27 cellular contexts compared by ENCODE assay signal in the genomic region with DNA sequence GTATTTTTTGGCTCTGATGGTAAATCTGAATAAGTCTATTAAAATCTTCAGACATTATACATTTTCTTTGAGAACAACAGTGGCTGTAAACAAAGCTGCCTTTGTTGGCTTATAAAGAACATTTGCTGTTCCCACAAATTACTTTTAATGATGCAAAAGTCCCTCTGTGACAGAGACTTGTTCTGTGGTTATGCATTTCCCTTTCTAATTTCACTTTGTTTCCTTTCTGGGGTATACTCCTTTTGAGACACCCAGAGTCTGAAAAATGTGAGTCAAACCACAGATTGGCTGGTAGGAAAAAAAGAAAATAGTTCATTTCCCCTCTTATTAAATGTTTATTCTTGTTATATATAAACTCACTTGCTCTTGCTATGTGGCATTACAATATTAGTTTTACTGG.
"Had no signal": no experiment of that assay in that cellular context is flagged by ENCODE, and none has a peak within 500 bp of the region (broad histone marks: within the 10 kb centered on the region; RNA-seq: fewer than 3 reads in every experiment).

No MANE protein-coding gene starts in this region.

- H3K27me3 ChIP-seq: breast epithelium had no signal

- FAIRE-seq: K562 had no signal

- ATAC-seq: activated CD4-positive, alpha-beta T cell treated with anti-CD3 and anti-CD28 coated beads for 36 hours; activated T-helper 17 cell treated with anti-CD3 and anti-CD28 coated beads, Interleukin-2, amount 50 U/mL, for 72 hours; K562; T-cell had no signal

- H3K36me3 Mint-ChIP-seq: activated naive CD8-positive, alpha-beta T cell; T-cell had no signal

- H3K36me3 ChIP-seq: breast epithelium, WERI-Rb-1 had no signal

- H3K27me3 Mint-ChIP-seq: activated CD4-positive, alpha-beta memory T cell treated with anti-CD3 and anti-CD28 coated beads, Interleukin-2, amount 10 ng/mL, durations not matched to agents 7 days and 5 days; activated CD4-positive, alpha-beta T cell treated with anti-CD3 and anti-CD28 coated beads for 36 hours; activated naive CD8-positive, alpha-beta T cell; activated T-helper 17 cell treated with anti-CD3 and anti-CD28 coated beads, Interleukin-2, amount 50 U/mL, for 72 hours; T-cell had no signal

- H3K4me1 Mint-ChIP-seq: activated CD4-positive, alpha-beta memory T cell treated with anti-CD3 and anti-CD28 coated beads, Interleukin-2, amount 10 ng/mL, durations not matched to agents 7 days and 5 days; activated CD4-positive, alpha-beta T cell treated with anti-CD3 and anti-CD28 coated beads for 36 hours; activated T-helper 17 cell treated with anti-CD3 and anti-CD28 coated beads, Interleukin-2, amount 50 U/mL, for 72 hours had no signal

- H3K4me2 ChIP-seq: PC-9 had no signal

- H2AFZ ChIP-seq: PC-9 had no signal

- H3K4me3 Mint-ChIP-seq: activated CD4-positive, alpha-beta memory T cell treated with anti-CD3 and anti-CD28 coated beads, Interleukin-2, amount 10 ng/mL, durations not matched to agents 7 days and 5 days; activated CD4-positive, alpha-beta T cell treated with anti-CD3 and anti-CD28 coated beads for 36 hours; activated naive CD4-positive, alpha-beta T cell treated with anti-CD3 and anti-CD28 coated beads for 36 hours; activated naive CD8-positive, alpha-beta T cell; activated T-helper 17 cell treated with anti-CD3 and anti-CD28 coated beads, Interleukin-2, amount 50 U/mL, for 72 hours; T-cell had no signal

- H3K4me1 ChIP-seq: breast epithelium had no signal

- H3K4me3 ChIP-seq: breast epithelium, K562, PC-9, SK-N-MC had no signal

- DNase-seq: activated CD4-positive, alpha-beta memory T cell treated with anti-CD3 and anti-CD28 coated beads, Interleukin-2, amount 10 ng/mL, durations not matched to agents 7 days and 5 days; activated CD4-positive, alpha-beta T cell treated with anti-CD3 and anti-CD28 coated beads for 36 hours; activated CD4-positive, alpha-beta T cell treated with anti-CD3 and anti-CD28 coated beads, Interleukin-2, amount 50 U/mL, for 1 hour; activated gamma-delta T cell; activated naive CD4-positive, alpha-beta T cell treated with anti-CD3 and anti-CD28 coated beads for 36 hours; activated T-cell treated with anti-CD3 and anti-CD28 coated beads for 4 hours; activated T-cell treated with anti-CD3 and anti-CD28 coated beads, Interleukin-2, amount 50 U/mL, for 48 hours; amygdala; caudate nucleus; Karpas-422; NCI-H1092 treated with DMSO at 0.1 percent for 48 hours; NCI-H1417 treated with DMSO at 0.1 percent for 48 hours; NCI-H1694; NCI-H2029; NCI-H2107; NCI-H2171 treated with DMSO at 0.1 percent for 48 hours; NCI-H226; NCI-H526; NCI-H774; T-cell; WERI-Rb-1 had no signal

- H3K27ac ChIP-seq: breast epithelium, PC-9, SK-N-MC, WERI-Rb-1 had no signal

- H3K9me3 ChIP-seq: breast epithelium had no signal

- H3K27ac Mint-ChIP-seq: activated CD4-positive, alpha-beta memory T cell treated with anti-CD3 and anti-CD28 coated beads, Interleukin-2, amount 10 ng/mL, durations not matched to agents 7 days and 5 days; activated CD4-positive, alpha-beta T cell treated with anti-CD3 and anti-CD28 coated beads for 36 hours; activated naive CD4-positive, alpha-beta T cell treated with anti-CD3 and anti-CD28 coated beads for 36 hours; activated naive CD8-positive, alpha-beta T cell; activated T-helper 17 cell treated with anti-CD3 and anti-CD28 coated beads, Interleukin-2, amount 50 U/mL, for 72 hours; T-cell had no signal
